In genomic region chr19:5988520-5989387, GRCh38 we compare ENCODE assay signal across 19 cellular contexts. TPM values are rescaled to one million over a fixed set of nuclear protein-coding genes. Genes with fewer than 3 reads are reported as not detected.
DNase-seq lines count a peak whose midpoint lies in the region; ATAC-seq, FAIRE-seq and TF ChIP-seq lines count a peak whose summit lies in the region.
"Had no signal": no experiment of that assay in that cellular context is flagged by ENCODE, and none has a peak within 500 bp of the region (broad histone marks: within the 10 kb centered on the region; RNA-seq: fewer than 3 reads in every experiment).

No MANE protein-coding gene starts in this region.

- ATAC-seq in stimulated activated naive CD8-positive, alpha-beta T cell treated with anti-CD3 and anti-CD28 coated beads, Interleukin-15, Interleukin-2, amounts not matched to agents 100 U/mL and 50 U/mL, for 24 hours, result peak; percentile 47
- no peak for ATAC-seq in pancreas
- ATAC-seq: activated CD4-positive, CD25-positive, alpha-beta regulatory T cell treated with anti-CD3 and anti-CD28 coated beads, Interleukin-2, amount 50 U/mL, for 24 hours had no signal

- FAIRE-seq in TTC549 (lab: Jason Lieb, UNC), result peak; percentile 51
- FAIRE-seq in pancreas (lab: Jason Lieb, UNC), result no peak

- H3K9me3 Mint-ChIP-seq in activated naive CD4-positive, alpha-beta T cell treated with anti-CD3 and anti-CD28 coated beads for 36 hours, result no peaks in the 10 kb centered on the region
- H3K9me3 Mint-ChIP-seq: activated naive CD4-positive, alpha-beta T cell treated with anti-CD3 and anti-CD28 coated beads, Interleukin-2, amount 50 U/mL, for 24 hours; dendritic cell treated with granulocyte-macrophage colony-stimulating factor and Interleukin-4, amounts not matched to agents 40 ng/mL and 50 ng/mL, for 4 days had no signal

- peaks cover 2% of the 10 kb centered on the region for H3K36me3 Mint-ChIP-seq in activated naive CD4-positive, alpha-beta T cell treated with anti-CD3 and anti-CD28 coated beads for 36 hours (ENCODE audit: low read depth)
- H3K36me3 Mint-ChIP-seq: activated naive CD4-positive, alpha-beta T cell treated with anti-CD3 and anti-CD28 coated beads, Interleukin-2, amount 50 U/mL, for 24 hours had no signal

- no peaks in the 10 kb centered on the region for H3K27me3 ChIP-seq in pancreas
- H3K27me3 ChIP-seq: BE2C, brain microvascular endothelial cell had no signal

- 78 to 83% methylated on average over 8 of the region's 8 CpGs for WGBS in pancreas, 2 donors

- H3K4me3 Mint-ChIP-seq in activated naive CD4-positive, alpha-beta T cell treated with anti-CD3 and anti-CD28 coated beads for 36 hours, result no peak overlapping the region
- H3K4me3 Mint-ChIP-seq: dendritic cell treated with granulocyte-macrophage colony-stimulating factor and Interleukin-4, amounts not matched to agents 40 ng/mL and 50 ng/mL, for 4 days had no signal

- no peaks in the 10 kb centered on the region for H3K27me3 Mint-ChIP-seq in activated naive CD4-positive, alpha-beta T cell treated with anti-CD3 and anti-CD28 coated beads for 36 hours (ENCODE audit: low read depth)
- H3K27me3 Mint-ChIP-seq: activated naive CD4-positive, alpha-beta T cell treated with anti-CD3 and anti-CD28 coated beads, Interleukin-2, amount 50 U/mL, for 24 hours; dendritic cell treated with granulocyte-macrophage colony-stimulating factor and Interleukin-4, amounts not matched to agents 40 ng/mL and 50 ng/mL, for 4 days had no signal

- H3K36me3 ChIP-seq in pancreas, result no peaks in the 10 kb centered on the region
- H3K36me3 ChIP-seq: BE2C, brain microvascular endothelial cell, prostate gland had no signal

- no peak for TF ChIP-seq CTCF in pancreas (IDR thresholded peaks at IDR 0.05)

- no peaks in the 10 kb centered on the region for H3K9me3 ChIP-seq in pancreas
- H3K9me3 ChIP-seq: BE2C, prostate gland had no signal

- peak overlapping the region; percentile 34 for H3K27ac Mint-ChIP-seq in activated naive CD4-positive, alpha-beta T cell treated with anti-CD3 and anti-CD28 coated beads for 36 hours
- H3K27ac Mint-ChIP-seq: activated naive CD4-positive, alpha-beta T cell treated with anti-CD3 and anti-CD28 coated beads, Interleukin-2, amount 50 U/mL, for 24 hours had no signal

- DNase-seq in activated naive CD4-positive, alpha-beta T cell treated with anti-CD3 and anti-CD28 coated beads for 36 hours, result no peak
- no peak for DNase-seq in activated naive CD4-positive, alpha-beta T cell treated with anti-CD3 and anti-CD28 coated beads, Interleukin-2, amount 50 U/mL, for 16 hours
- DNase-seq in NCI-H128 (lab: John Stamatoyannopoulos, UW; ENCODE audit: unreplicated experiment), result peak; percentile 9
- no peak for DNase-seq in stimulated activated naive CD8-positive, alpha-beta T cell treated with anti-CD3 and anti-CD28 coated beads, Interleukin-15, Interleukin-2, amounts not matched to agents 100 U/mL and 50 U/mL, for 24 hours
- no peak for DNase-seq in T1000 (lab: John Stamatoyannopoulos, UW)
- no peak for DNase-seq in pancreas
- DNase-seq in medulla oblongata (ENCODE audit: extremely low spot score), result no peak
- DNase-seq: activated CD8-positive, alpha-beta memory T cell treated with anti-CD3 and anti-CD28 coated beads, Interleukin-2, amount 50 U/mL, for 4 hours; BE2C; brain microvascular endothelial cell; DMS79; erythroblast; trophoblast cell had no signal

- no peak overlapping the region for H3K4me3 ChIP-seq in pancreas
- H3K4me3 ChIP-seq: prostate gland, smooth muscle cell had no signal

- no peak overlapping the region for H3K27ac ChIP-seq in pancreas
- H3K27ac ChIP-seq: brain microvascular endothelial cell had no signal

- peaks cover 18% of the 10 kb centered on the region for H3K4me1 Mint-ChIP-seq in activated naive CD4-positive, alpha-beta T cell treated with anti-CD3 and anti-CD28 coated beads for 36 hours (ENCODE audit: low read depth)

- peaks cover 0 to 7% (median 0%) of the 10 kb centered on the region in 3 donors for H3K4me1 ChIP-seq in pancreas

- intact Hi-C loops in activated naive CD4-positive, alpha-beta T cell treated with anti-CD3 and anti-CD28 coated beads for 36 hours (cut with micrococcal nuclease), result no loop called here
- intact Hi-C loops in pancreas (cut with DNase I), result loop anchor here in 1 of 3 donors (5.0 kb wide), 1 partner anchor 34 kb away; no protein-coding TSS in a partner anchor

- CTCF ChIA-PET in activated naive CD4-positive, alpha-beta T cell treated with anti-CD3 and anti-CD28 coated beads for 36 hours (lab: Charles Lee), result interaction anchor here (0.9 to 2.1 kb wide), 7 partner anchors 8 to 184 kb away, joined by 3 to 12 read pairs (median 4); partner anchors contain the start of gene RANBP3

RNA-seq across cellular contexts. Expression of gene RANBP3, which starts 10.8 kb away (rescaled TPM):
- 10 to 100 TPM; 77.9 to 80.5 TPM for total RNA-seq in activated naive CD4-positive, alpha-beta T cell treated with anti-CD3 and anti-CD28 coated beads for 36 hours
- 10 to 100 TPM; 27.6 to 42.2 (median 34.7) TPM for total RNA-seq in pancreas
- polyA plus RNA-seq in pancreas, result 10 to 100 TPM; 29.1 to 39.9 TPM
